Comparison of ENCODE assay signal across 1 cellular context in the genomic region with DNA sequence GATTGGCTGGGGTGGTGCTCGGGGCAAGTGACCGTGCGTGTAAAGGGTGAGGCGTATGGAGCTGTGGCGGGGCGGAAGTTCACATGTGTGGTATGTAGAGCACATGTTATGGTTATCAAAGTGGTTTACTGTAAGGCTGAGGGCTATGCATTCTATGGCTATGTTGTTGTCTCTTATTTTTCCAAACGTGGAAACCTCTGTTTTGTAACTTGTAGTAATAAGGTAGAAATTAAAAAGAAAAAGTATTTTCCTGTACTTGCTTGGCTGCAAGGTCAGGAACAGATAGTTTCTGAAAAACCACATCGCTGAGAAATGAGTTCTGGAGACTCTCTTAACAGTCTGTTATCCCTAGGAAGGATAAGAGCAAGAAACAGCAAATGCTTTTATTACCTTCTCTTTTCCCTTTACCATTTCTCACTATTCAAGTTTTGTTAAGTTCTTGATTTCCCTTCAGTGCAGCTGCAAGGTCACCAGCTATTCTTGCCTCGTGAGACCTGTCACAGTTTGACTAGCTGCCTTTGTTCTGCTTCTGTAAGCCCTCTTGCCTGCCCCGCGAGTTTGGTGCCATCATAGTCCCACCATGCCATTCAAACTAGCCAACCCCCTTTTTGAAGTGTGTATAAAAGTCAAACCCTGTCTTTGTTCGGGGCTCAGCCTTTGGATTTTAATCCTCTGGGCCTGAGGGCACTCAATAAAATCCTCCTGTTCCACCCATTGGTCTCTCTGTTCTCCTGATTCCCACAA.
TF ChIP-seq lines count a peak whose summit lies in the region.

No MANE protein-coding gene starts in this region.

TF ChIP-seq in HepG2, 621 proteins besides CTCF, POLR2A, EP300 and RAD21 (continued from another document and continues in another):
- TF ChIP-seq, protein P1, sequence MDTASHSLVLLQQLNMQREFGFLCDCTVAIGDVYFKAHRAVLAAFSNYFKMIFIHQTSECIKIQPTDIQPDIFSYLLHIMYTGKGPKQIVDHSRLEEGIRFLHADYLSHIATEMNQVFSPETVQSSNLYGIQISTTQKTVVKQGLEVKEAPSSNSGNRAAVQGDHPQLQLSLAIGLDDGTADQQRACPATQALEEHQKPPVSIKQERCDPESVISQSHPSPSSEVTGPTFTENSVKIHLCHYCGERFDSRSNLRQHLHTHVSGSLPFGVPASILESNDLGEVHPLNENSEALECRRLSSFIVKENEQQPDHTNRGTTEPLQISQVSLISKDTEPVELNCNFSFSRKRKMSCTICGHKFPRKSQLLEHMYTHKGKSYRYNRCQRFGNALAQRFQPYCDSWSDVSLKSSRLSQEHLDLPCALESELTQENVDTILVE (CRISPR knock-in tag; IDR thresholded peaks at IDR 0.05), result peak; percentile 42; the same call in 1 of the 2 replicates
- TF ChIP-seq ZNF629 (CRISPR knock-in tag; conservative IDR thresholded peaks at IDR 0.05), result no peak; the same call in 1 of the 2 replicates
- TF ChIP-seq, protein P2, sequence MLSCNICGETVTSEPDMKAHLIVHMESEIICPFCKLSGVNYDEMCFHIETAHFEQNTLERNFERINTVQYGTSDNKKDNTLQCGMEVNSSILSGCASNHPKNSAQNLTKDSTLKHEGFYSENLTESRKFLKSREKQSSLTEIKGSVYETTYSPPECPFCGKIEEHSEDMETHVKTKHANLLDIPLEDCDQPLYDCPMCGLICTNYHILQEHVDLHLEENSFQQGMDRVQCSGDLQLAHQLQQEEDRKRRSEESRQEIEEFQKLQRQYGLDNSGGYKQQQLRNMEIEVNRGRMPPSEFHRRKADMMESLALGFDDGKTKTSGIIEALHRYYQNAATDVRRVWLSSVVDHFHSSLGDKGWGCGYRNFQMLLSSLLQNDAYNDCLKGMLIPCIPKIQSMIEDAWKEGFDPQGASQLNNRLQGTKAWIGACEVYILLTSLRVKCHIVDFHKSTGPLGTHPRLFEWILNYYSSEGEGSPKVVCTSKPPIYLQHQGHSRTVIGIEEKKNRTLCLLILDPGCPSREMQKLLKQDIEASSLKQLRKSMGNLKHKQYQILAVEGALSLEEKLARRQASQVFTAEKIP (CRISPR knock-in tag; IDR thresholded peaks at IDR 0.05; ENCODE audit: borderline replicate concordance), result no peak
- no peak for TF ChIP-seq THYN1 (CRISPR knock-in tag; IDR thresholded peaks at IDR 0.05; ENCODE audit: borderline replicate concordance, low read depth)
- TF ChIP-seq TCF7 (IDR thresholded peaks at IDR 0.05; ENCODE audit: low read depth), result no peak
- TF ChIP-seq HOXA9 (CRISPR knock-in tag; IDR thresholded peaks at IDR 0.05; ENCODE audit: borderline replicate concordance), result 0 out of 2 replicates have a peak, but pooled peaks have one; percentile 43
- no peak for TF ChIP-seq ZNF616 (CRISPR knock-in tag; IDR thresholded peaks at IDR 0.05; ENCODE audit: low read depth)
- TF ChIP-seq, protein P3, sequence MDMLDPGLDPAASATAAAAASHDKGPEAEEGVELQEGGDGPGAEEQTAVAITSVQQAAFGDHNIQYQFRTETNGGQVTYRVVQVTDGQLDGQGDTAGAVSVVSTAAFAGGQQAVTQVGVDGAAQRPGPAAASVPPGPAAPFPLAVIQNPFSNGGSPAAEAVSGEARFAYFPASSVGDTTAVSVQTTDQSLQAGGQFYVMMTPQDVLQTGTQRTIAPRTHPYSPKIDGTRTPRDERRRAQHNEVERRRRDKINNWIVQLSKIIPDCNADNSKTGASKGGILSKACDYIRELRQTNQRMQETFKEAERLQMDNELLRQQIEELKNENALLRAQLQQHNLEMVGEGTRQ (IDR thresholded peaks at IDR 0.05; ENCODE audit: low read depth, low read length), result no peak
- TF ChIP-seq, protein P3 (CRISPR knock-in tag; IDR thresholded peaks at IDR 0.05; ENCODE audit: borderline replicate concordance), result no peak; the same call in 1 of the 2 replicates
- peak; percentile 74; the same call in 1 of the 2 replicates for TF ChIP-seq ZNF557 (CRISPR knock-in tag; IDR thresholded peaks at IDR 0.05)
- no peak for TF ChIP-seq ZNF598 (CRISPR knock-in tag; IDR thresholded peaks at IDR 0.05; ENCODE audit: borderline replicate concordance)
- TF ChIP-seq, protein P4, sequence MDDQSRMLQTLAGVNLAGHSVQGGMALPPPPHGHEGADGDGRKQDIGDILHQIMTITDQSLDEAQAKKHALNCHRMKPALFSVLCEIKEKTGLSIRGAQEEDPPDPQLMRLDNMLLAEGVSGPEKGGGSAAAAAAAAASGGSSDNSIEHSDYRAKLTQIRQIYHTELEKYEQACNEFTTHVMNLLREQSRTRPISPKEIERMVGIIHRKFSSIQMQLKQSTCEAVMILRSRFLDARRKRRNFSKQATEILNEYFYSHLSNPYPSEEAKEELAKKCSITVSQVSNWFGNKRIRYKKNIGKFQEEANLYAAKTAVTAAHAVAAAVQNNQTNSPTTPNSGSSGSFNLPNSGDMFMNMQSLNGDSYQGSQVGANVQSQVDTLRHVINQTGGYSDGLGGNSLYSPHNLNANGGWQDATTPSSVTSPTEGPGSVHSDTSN (CRISPR knock-in tag; IDR thresholded peaks at IDR 0.05; ENCODE audit: borderline replicate concordance), result no peak
- TF ChIP-seq, protein P5, sequence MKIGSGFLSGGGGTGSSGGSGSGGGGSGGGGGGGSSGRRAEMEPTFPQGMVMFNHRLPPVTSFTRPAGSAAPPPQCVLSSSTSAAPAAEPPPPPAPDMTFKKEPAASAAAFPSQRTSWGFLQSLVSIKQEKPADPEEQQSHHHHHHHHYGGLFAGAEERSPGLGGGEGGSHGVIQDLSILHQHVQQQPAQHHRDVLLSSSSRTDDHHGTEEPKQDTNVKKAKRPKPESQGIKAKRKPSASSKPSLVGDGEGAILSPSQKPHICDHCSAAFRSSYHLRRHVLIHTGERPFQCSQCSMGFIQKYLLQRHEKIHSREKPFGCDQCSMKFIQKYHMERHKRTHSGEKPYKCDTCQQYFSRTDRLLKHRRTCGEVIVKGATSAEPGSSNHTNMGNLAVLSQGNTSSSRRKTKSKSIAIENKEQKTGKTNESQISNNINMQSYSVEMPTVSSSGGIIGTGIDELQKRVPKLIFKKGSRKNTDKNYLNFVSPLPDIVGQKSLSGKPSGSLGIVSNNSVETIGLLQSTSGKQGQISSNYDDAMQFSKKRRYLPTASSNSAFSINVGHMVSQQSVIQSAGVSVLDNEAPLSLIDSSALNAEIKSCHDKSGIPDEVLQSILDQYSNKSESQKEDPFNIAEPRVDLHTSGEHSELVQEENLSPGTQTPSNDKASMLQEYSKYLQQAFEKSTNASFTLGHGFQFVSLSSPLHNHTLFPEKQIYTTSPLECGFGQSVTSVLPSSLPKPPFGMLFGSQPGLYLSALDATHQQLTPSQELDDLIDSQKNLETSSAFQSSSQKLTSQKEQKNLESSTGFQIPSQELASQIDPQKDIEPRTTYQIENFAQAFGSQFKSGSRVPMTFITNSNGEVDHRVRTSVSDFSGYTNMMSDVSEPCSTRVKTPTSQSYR (CRISPR knock-in tag; IDR thresholded peaks at IDR 0.05; ENCODE audit: borderline replicate concordance), result no peak
- TF ChIP-seq ATM (IDR thresholded peaks at IDR 0.05; ENCODE audit: borderline replicate concordance), result no peak
- TF ChIP-seq ZNF550 (CRISPR knock-in tag; IDR thresholded peaks at IDR 0.05; ENCODE audit: borderline replicate concordance), result no peak
- TF ChIP-seq, protein P6, sequence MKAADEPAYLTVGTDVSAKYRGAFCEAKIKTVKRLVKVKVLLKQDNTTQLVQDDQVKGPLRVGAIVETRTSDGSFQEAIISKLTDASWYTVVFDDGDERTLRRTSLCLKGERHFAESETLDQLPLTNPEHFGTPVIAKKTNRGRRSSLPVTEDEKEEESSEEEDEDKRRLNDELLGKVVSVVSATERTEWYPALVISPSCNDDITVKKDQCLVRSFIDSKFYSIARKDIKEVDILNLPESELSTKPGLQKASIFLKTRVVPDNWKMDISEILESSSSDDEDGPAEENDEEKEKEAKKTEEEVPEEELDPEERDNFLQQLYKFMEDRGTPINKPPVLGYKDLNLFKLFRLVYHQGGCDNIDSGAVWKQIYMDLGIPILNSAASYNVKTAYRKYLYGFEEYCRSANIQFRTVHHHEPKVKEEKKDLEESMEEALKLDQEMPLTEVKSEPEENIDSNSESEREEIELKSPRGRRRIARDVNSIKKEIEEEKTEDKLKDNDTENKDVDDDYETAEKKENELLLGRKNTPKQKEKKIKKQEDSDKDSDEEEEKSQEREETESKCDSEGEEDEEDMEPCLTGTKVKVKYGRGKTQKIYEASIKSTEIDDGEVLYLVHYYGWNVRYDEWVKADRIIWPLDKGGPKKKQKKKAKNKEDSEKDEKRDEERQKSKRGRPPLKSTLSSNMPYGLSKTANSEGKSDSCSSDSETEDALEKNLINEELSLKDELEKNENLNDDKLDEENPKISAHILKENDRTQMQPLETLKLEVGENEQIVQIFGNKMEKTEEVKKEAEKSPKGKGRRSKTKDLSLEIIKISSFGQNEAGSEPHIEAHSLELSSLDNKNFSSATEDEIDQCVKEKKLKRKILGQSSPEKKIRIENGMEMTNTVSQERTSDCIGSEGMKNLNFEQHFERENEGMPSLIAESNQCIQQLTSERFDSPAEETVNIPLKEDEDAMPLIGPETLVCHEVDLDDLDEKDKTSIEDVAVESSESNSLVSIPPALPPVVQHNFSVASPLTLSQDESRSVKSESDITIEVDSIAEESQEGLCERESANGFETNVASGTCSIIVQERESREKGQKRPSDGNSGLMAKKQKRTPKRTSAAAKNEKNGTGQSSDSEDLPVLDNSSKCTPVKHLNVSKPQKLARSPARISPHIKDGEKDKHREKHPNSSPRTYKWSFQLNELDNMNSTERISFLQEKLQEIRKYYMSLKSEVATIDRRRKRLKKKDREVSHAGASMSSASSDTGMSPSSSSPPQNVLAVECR (CRISPR knock-in tag; IDR thresholded peaks at IDR 0.05; ENCODE audit: borderline replicate concordance), result peak; percentile 57; the same call in 1 of the 2 replicates
- no peak for TF ChIP-seq FOXC1 (CRISPR knock-in tag; IDR thresholded peaks at IDR 0.05; ENCODE audit: borderline replicate concordance)
- TF ChIP-seq ZNF333 (CRISPR knock-in tag; IDR thresholded peaks at IDR 0.05; ENCODE audit: borderline replicate concordance), result no peak
- TF ChIP-seq PLRG1 (conservative IDR thresholded peaks at IDR 0.05), result no peak
- no peak for TF ChIP-seq SRSF4 (IDR thresholded peaks at IDR 0.05; ENCODE audit: low read depth, low read length, poor library complexity, severe bottlenecking)
- 0 out of 2 replicates have a peak, but pooled peaks have one; percentile 20 for TF ChIP-seq ZNF558 (CRISPR knock-in tag; IDR thresholded peaks at IDR 0.05; ENCODE audit: borderline replicate concordance)
- no peak for TF ChIP-seq ZNF124 (CRISPR knock-in tag; IDR thresholded peaks at IDR 0.05)
- no peak for TF ChIP-seq SP1 (IDR thresholded peaks at IDR 0.05)
- no peak; the same call in 1 of the 2 replicates for TF ChIP-seq SP1 (CRISPR knock-in tag; IDR thresholded peaks at IDR 0.05)
- no peak for TF ChIP-seq ZNF329 (CRISPR knock-in tag; IDR thresholded peaks at IDR 0.05; ENCODE audit: low read depth)
- TF ChIP-seq, protein P7, sequence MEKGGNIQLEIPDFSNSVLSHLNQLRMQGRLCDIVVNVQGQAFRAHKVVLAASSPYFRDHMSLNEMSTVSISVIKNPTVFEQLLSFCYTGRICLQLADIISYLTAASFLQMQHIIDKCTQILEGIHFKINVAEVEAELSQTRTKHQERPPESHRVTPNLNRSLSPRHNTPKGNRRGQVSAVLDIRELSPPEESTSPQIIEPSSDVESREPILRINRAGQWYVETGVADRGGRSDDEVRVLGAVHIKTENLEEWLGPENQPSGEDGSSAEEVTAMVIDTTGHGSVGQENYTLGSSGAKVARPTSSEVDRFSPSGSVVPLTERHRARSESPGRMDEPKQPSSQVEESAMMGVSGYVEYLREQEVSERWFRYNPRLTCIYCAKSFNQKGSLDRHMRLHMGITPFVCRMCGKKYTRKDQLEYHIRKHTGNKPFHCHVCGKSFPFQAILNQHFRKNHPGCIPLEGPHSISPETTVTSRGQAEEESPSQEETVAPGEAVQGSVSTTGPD (CRISPR knock-in tag; IDR thresholded peaks at IDR 0.05), result no peak
- no peak for TF ChIP-seq ATAD3A (CRISPR knock-in tag; IDR thresholded peaks at IDR 0.05)
- no peak for TF ChIP-seq BHLHE40 (IDR thresholded peaks at IDR 0.05; ENCODE audit: low read length)
- TF ChIP-seq KMT2B (CRISPR knock-in tag; IDR thresholded peaks at IDR 0.05), result peak; percentile 67
- TF ChIP-seq PRPF4 (IDR thresholded peaks at IDR 0.05; ENCODE audit: low read depth, low read length, poor library complexity, severe bottlenecking), result no peak
- peak; percentile 41; the same call in 1 of the 2 replicates for TF ChIP-seq ZNF160 (CRISPR knock-in tag; IDR thresholded peaks at IDR 0.05)
- peak; percentile 99 for TF ChIP-seq POLR2AphosphoS5 (IDR thresholded peaks at IDR 0.05; ENCODE audit: low read depth, low read length)
- TF ChIP-seq SETDB1 (CRISPR knock-in tag; IDR thresholded peaks at IDR 0.05; ENCODE audit: borderline replicate concordance), result no peak
- TF ChIP-seq, protein P8, sequence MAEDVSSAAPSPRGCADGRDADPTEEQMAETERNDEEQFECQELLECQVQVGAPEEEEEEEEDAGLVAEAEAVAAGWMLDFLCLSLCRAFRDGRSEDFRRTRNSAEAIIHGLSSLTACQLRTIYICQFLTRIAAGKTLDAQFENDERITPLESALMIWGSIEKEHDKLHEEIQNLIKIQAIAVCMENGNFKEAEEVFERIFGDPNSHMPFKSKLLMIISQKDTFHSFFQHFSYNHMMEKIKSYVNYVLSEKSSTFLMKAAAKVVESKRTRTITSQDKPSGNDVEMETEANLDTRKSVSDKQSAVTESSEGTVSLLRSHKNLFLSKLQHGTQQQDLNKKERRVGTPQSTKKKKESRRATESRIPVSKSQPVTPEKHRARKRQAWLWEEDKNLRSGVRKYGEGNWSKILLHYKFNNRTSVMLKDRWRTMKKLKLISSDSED (CRISPR knock-in tag; IDR thresholded peaks at IDR 0.05), result no peak
- TF ChIP-seq PAF1 (CRISPR knock-in tag; IDR thresholded peaks at IDR 0.05), result 0 out of 2 replicates have a peak, but pooled peaks have one; percentile 50
